31 cellular contexts compared by ENCODE assay signal in genomic region chr10:36547965-36548364, GRCh38.
"Had no signal": no experiment of that assay in that cellular context is flagged by ENCODE, and none has a peak within 500 bp of the region (broad histone marks: within the 10 kb centered on the region; RNA-seq: fewer than 3 reads in every experiment).

No MANE protein-coding gene starts in this region.

- H3K36me3 ChIP-seq: cardiac muscle cell, colonic mucosa, esophagus squamous epithelium, WERI-Rb-1 had no signal

- ATAC-seq: activated CD4-positive, CD25-positive, alpha-beta regulatory T cell treated with anti-CD3 and anti-CD28 coated beads, Interleukin-2, amount 50 U/mL, for 24 hours; activated CD8-positive, alpha-beta T cell treated with anti-CD3 and anti-CD28 coated beads for 36 hours; activated T-cell treated with anti-CD3 and anti-CD28 coated beads, Interleukin-2, amount 50 U/mL, for 4 hours; activated T-helper 17 cell treated with anti-CD3 and anti-CD28 coated beads, Interleukin-2, amount 50 U/mL, for 72 hours; body of pancreas; T-helper 17 cell had no signal

- H3K9me3 ChIP-seq: body of pancreas, colonic mucosa, esophagus squamous epithelium had no signal

- H3K4me1 ChIP-seq: colonic mucosa, esophagus squamous epithelium had no signal

- H3K27me3 ChIP-seq: body of pancreas, cardiac muscle cell, colonic mucosa, esophagus squamous epithelium had no signal

- DNase-seq: activated B cell treated with CpG ODN at 0.5 μM for 24 hours; activated CD4-positive, alpha-beta T cell treated with anti-CD3 and anti-CD28 coated beads for 48 hours; activated CD4-positive, alpha-beta T cell treated with anti-CD3 and anti-CD28 coated beads, Interleukin-2, amount 50 U/mL, for 1 hour; activated CD4-positive, alpha-beta T cell treated with anti-CD3 and anti-CD28 coated beads, Interleukin-2, amount 50 U/mL, for 48 hours; activated CD8-positive, alpha-beta memory T cell treated with anti-CD3 and anti-CD28 coated beads for 24 hours; activated CD8-positive, alpha-beta T cell treated with anti-CD3 and anti-CD28 coated beads for 36 hours; activated effector memory CD4-positive, alpha-beta T cell treated with Interleukin-2 at 50 U/mL for 16 hours; activated gamma-delta T cell treated with Interleukin-2 at 50 U/mL for 16 hours; activated naive CD4-positive, alpha-beta T cell treated with anti-CD3 and anti-CD28 coated beads, Interleukin-2, amount 50 U/mL, for 16 hours; activated naive CD4-positive, alpha-beta T cell treated with Interleukin-2 at 50 U/mL for 16 hours; activated T-cell treated with anti-CD3 and anti-CD28 coated beads, Interleukin-2, amount 50 U/mL, for 4 hours; amniotic stem cell; aorta; body of pancreas; central memory CD4-positive, alpha-beta T cell; cerebellar nuclear complex; colonic mucosa; effector CD8-positive, alpha-beta T cell; esophagus squamous epithelium; foreskin fibroblast; head of caudate nucleus; T-helper 17 cell; T1000; WERI-Rb-1 had no signal

- H3K4me3 ChIP-seq: body of pancreas, cardiac muscle cell, colonic mucosa, esophagus squamous epithelium had no signal

- FAIRE-seq: endometrium, endothelial cell of umbilical vein, frontal cortex had no signal

- H3K27ac ChIP-seq: body of pancreas, cardiac muscle cell, colonic mucosa, epithelial cell of prostate, esophagus squamous epithelium, WERI-Rb-1 had no signal
